ENCODE assay signal across 9 cellular contexts in the genomic region with DNA sequence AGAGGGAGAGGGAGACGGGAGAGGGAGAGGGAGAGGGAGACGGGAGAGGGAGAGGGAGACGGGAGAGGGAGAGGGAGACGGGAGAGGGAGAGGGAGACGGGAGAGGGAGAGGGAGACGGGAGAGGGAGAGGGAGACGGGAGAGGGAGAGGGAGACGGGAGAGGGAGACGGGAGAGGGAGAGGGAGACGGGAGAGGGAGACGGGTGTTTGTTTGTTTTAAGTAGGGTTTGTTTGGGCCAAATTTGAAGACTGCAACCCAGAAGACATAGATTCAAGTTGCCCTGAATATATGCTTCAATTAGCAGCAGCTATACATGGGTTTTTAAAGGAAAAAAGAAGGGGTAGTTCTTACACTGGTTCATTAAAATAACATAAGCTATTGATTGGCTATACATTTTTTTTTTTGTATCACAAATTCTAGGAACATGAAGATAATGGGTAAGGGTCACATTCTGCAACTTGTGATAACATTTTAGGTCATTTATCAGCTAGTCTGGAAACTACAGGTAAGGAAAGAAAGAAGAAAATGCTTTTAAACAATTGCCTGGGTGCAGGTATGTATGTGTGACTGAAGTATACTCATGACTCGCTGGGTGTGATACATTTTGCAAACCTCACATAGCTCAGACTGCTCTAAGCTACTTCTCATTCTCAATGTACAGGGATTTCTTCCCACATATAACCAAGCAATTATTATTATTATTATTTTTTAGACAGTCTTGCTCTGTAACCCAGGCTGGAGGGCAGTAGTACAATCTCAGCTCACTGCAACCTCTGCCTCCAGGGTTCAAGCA.
"Had no signal": no experiment of that assay in that cellular context is flagged by ENCODE, and none has a peak within 500 bp of the region (broad histone marks: within the 10 kb centered on the region; RNA-seq: fewer than 3 reads in every experiment).

No MANE protein-coding gene starts in this region.

- FAIRE-seq: colon had no signal

- H3K4me3 ChIP-seq: hepatocyte had no signal

- H3K27me3 ChIP-seq: hepatocyte had no signal

- H3K27ac ChIP-seq: hepatocyte had no signal

- H3K79me2 ChIP-seq: hepatocyte had no signal

- DNase-seq: activated CD4-positive, alpha-beta T cell treated with anti-CD3 and anti-CD28 coated beads, Interleukin-2, amount 50 U/mL, for 4 hours; activated CD4-positive, CD25-positive, alpha-beta regulatory T cell treated with anti-CD3 and anti-CD28 coated beads, Interleukin-2, amount 50 U/mL, for 72 hours; activated T-cell treated with anti-CD3 and anti-CD28 coated beads, Interleukin-2, amount 50 U/mL, for 4 hours; aorta; kidney glomerular epithelial cell; naive B cell; retina had no signal

- H3K4me2 ChIP-seq: hepatocyte had no signal

- H2AFZ ChIP-seq: hepatocyte had no signal
